20 cellular contexts compared by ENCODE assay signal in the genomic region with DNA sequence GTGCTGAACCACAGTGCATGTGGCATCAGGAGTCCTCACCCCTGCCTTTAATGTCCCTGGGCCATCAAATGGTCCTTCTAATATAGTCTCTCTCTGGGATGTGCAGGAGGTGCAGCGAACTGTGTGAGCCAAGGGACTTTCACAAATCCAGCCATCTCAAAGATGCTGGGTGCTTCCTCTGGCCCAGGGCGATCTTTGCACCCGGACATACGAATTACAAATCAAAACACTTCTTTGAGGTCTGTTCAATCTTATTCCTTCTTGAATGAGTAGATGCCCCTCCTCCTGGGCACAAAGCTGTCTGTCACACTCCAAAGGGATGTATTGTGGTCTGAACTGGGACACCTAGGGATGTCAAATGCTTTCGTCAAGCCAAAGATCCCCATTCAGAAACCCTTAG.
A peak's percentile ranks its signal among the peaks of the same experiment; 100 is the strongest.
DNase-seq lines count a peak whose midpoint lies in the region; ATAC-seq and TF ChIP-seq lines count a peak whose summit lies in the region.
"Had no signal": no experiment of that assay in that cellular context is flagged by ENCODE, and none has a peak within 500 bp of the region (broad histone marks: within the 10 kb centered on the region; RNA-seq: fewer than 3 reads in every experiment).

No MANE protein-coding gene starts in this region.

- H4K20me1 ChIP-seq in H9 (ENCODE audit: control insufficient read depth, insufficient read depth, insufficient read length) (no peaks in the 10 kb centered on the region), IMR-90 (ENCODE audit: insufficient read depth, low read length) (peaks cover 2% of the 10 kb centered on the region)

- H3K4ac ChIP-seq in H9 (ENCODE audit: low read depth, low read length) (no peak overlapping the region), IMR-90 (ENCODE audit: low read depth, low read length) (no peak overlapping the region), neuronal stem cell (ENCODE audit: low read length) (no peak overlapping the region)

- H4K5ac ChIP-seq in H9 (ENCODE audit: insufficient read length, low read depth, low read length), result peak overlapping the region; percentile 46
- no peak overlapping the region for H4K5ac ChIP-seq in IMR-90 (ENCODE audit: low read depth, low read length)

- H2BK12ac ChIP-seq in H9 (ENCODE audit: insufficient read length, low read depth, low read length) (no peak overlapping the region), neuronal stem cell (ENCODE audit: low read length) (peak overlapping the region; percentile 49)

- no peak for TF ChIP-seq CTCF in H9 (conservative IDR thresholded peaks at IDR 0.05)
- TF ChIP-seq CTCF in IMR-90 (conservative IDR thresholded peaks at IDR 0.05; ENCODE audit: low read depth, low read length), result no peak
- no peak for TF ChIP-seq CTCF in esophagus muscularis mucosa (IDR thresholded peaks at IDR 0.05)

- peaks cover 3% of the 10 kb centered on the region in 2 experiments for H3K4me1 Mint-ChIP-seq in H9
- H3K4me1 Mint-ChIP-seq: CD4-positive, CD25-positive, alpha-beta regulatory T cell; CD8-positive, alpha-beta memory T cell had no signal

- no peaks in the 10 kb centered on the region for H3K27me3 ChIP-seq in H9 (ENCODE audit: insufficient read depth, low read length)
- H3K27me3 ChIP-seq in IMR-90 (ENCODE audit: control insufficient read depth, insufficient read depth, low read length), result no peaks in the 10 kb centered on the region
- no peaks in the 10 kb centered on the region for H3K27me3 ChIP-seq in esophagus muscularis mucosa
- H3K27me3 ChIP-seq in neuronal stem cell (ENCODE audit: control insufficient read depth in 3 of 3, insufficient read depth in 3 of 3, low read depth in 1 of 3, low read length in 3 of 3), result no peaks in the 10 kb centered on the region
- H3K27me3 ChIP-seq: BE2C had no signal

- H2BK15ac ChIP-seq in H9 (ENCODE audit: low read depth, low read length), result no peak overlapping the region
- H2BK15ac ChIP-seq in IMR-90 (ENCODE audit: low read depth, low read length), result no peak overlapping the region
- no peak overlapping the region for H2BK15ac ChIP-seq in neuronal stem cell (ENCODE audit: low read length)

- dilution Hi-C loops in IMR-90 (cut with HindIII; ENCODE audit: low sequenced_read_pairs, unreplicated experiment), result no loop called here

- no peak overlapping the region for H2BK5ac ChIP-seq in H9 (ENCODE audit: insufficient read length, low read length)
- H2BK5ac ChIP-seq in IMR-90 (ENCODE audit: low read depth, low read length, poor library complexity, severe bottlenecking), result no peak overlapping the region
- peak overlapping the region; percentile 84 for H2BK5ac ChIP-seq in neuronal stem cell (ENCODE audit: low read length)

- no CpG with 5 or more reads among the region's 5 CpGs for WGBS in H9 (ENCODE audit: extremely low coverage, insufficient read length, low lambda C conversion rate)
- 100% methylated on average over 1 of the region's 5 CpGs; no CpG with 5 or more reads in 1 of the 2 experiments for WGBS in IMR-90 (ENCODE audit: extremely low coverage in 2 of 2, insufficient read length in 1 of 2), 2 experiments
- 100% methylated on average over 3 of the region's 5 CpGs for WGBS in esophagus muscularis mucosa
- no CpG with 5 or more reads among the region's 5 CpGs for WGBS in neuronal stem cell (ENCODE audit: extremely low coverage in 2 of 2, insufficient read length in 2 of 2, insufficient replicate concordance in 1 of 2), 2 donors

- H2AK5ac ChIP-seq in H9 (ENCODE audit: insufficient read length, low read length), result no peak overlapping the region
- H2AK5ac ChIP-seq in IMR-90 (ENCODE audit: low read depth, low read length), result no peak overlapping the region
- peak overlapping the region; percentile 84 for H2AK5ac ChIP-seq in neuronal stem cell (ENCODE audit: low read depth, low read length)

- H2BK20ac ChIP-seq in H9 (ENCODE audit: low read depth, low read length, poor library complexity, severe bottlenecking) (no peak overlapping the region), IMR-90 (ENCODE audit: low read depth, low read length) (no peak overlapping the region)

- DNase-seq in H9 (no peak), IMR-90 (no peak), esophagus muscularis mucosa (ENCODE audit: extremely low spot score) (peak; percentile 39), neuronal stem cell (ENCODE audit: low spot score) (no peak), nucleus accumbens (lab: John Stamatoyannopoulos, UW) (no peak)
- DNase-seq: ACHN; BE2C; CD4-positive, CD25-positive, alpha-beta regulatory T cell; CD8-positive, alpha-beta memory T cell; COR-L47; DMS 273 treated with DMSO at 0.1 percent for 48 hours; DMS53; DND-41; EL had no signal

- H3K9ac ChIP-seq in H9 (ENCODE audit: extremely low read depth, insufficient read length, low read length) (no peak overlapping the region), IMR-90 (ENCODE audit: low read depth, low read length) (no peak overlapping the region), neuronal stem cell (ENCODE audit: low read depth, low read length, poor library complexity) (no peak overlapping the region)

- no peak overlapping the region for H3K56ac ChIP-seq in H9 (ENCODE audit: insufficient read length, low read depth, low read length)
- H3K56ac ChIP-seq in IMR-90 (ENCODE audit: extremely low read depth, insufficient read depth, low read length), result no peak overlapping the region

- BruUV-seq in IMR-90 (replicated peaks; lab: Mats Ljungman, UMichigan), result no TSS peak

- no peak overlapping the region for H3K27ac ChIP-seq in H9 (ENCODE audit: insufficient read length, low read depth, low read length)
- H3K27ac ChIP-seq in IMR-90 (ENCODE audit: insufficient read depth, low read length), result no peak overlapping the region
- no peak overlapping the region for H3K27ac ChIP-seq in esophagus muscularis mucosa (replicated peaks in 1 of 4)
- H3K27ac ChIP-seq in neuronal stem cell (replicated peaks; ENCODE audit: low read length), result no peak overlapping the region

- H3K18ac ChIP-seq in H9 (ENCODE audit: insufficient read length, low read depth, low read length) (no peak overlapping the region), IMR-90 (ENCODE audit: low read depth, low read length) (no peak overlapping the region), neuronal stem cell (ENCODE audit: low read length) (no peak overlapping the region)

- H2AK9ac ChIP-seq in IMR-90 (replicated peaks; ENCODE audit: low read depth, low read length, poor library complexity), result peak overlapping the region; percentile 20

- H3K9me1 ChIP-seq in IMR-90 (ENCODE audit: insufficient read depth, low read length), result peaks cover 10% of the 10 kb centered on the region

- CTCF ChIA-PET in IMR-90 (lab: Yijun Ruan, JAX), result no interaction called here

- ATAC-seq in IMR-90 (ENCODE audit: low read depth), result no peak
- no peak for ATAC-seq in GM21528 (IDR thresholded peaks at IDR 0.05; ENCODE audit: low FRiP score, unreplicated experiment)
- no peak for ATAC-seq in GM19324 (IDR thresholded peaks at IDR 0.05; ENCODE audit: low FRiP score, unreplicated experiment)
- ATAC-seq: GM12878, GM23338, HCT116, HepG2 had no signal

- no peaks in the 10 kb centered on the region for H3K23me2 ChIP-seq in H9 (ENCODE audit: insufficient read length, low read depth, low read length, poor library complexity, severe bottlenecking)

- H3K36me3 ChIP-seq in IMR-90 (ENCODE audit: control insufficient read depth, insufficient read depth, low read length) (peaks cover 7% of the 10 kb centered on the region; the same call in 1 of the 2 replicates), esophagus muscularis mucosa (peaks cover 0 to 4% (median 0%) of the 10 kb centered on the region in 4 donors), neuronal stem cell (replicated peaks in 1 of 2; ENCODE audit: control insufficient read depth in 2 of 2, insufficient read depth in 2 of 2, low read length in 2 of 2) (no peaks in the 10 kb centered on the region)
- H3K36me3 ChIP-seq: BE2C had no signal

- no peak for TF ChIP-seq POLR2A in IMR-90 (IDR thresholded peaks at IDR 0.05; ENCODE audit: low read depth, low read length)
- no peak for TF ChIP-seq POLR2A in esophagus muscularis mucosa (IDR thresholded peaks at IDR 0.05; ENCODE audit: low read depth)

- H2AFZ ChIP-seq in H9 (ENCODE audit: low read length), result no peak overlapping the region
- H2AFZ ChIP-seq in IMR-90 (replicated peaks; ENCODE audit: low read length, poor library complexity), result no peak overlapping the region
- no peak overlapping the region for H2AFZ ChIP-seq in neuronal stem cell (ENCODE audit: low read length)
- H2AFZ ChIP-seq: GM23338 had no signal

- no peaks in the 10 kb centered on the region; the same call in 1 of the 2 replicates for H3K27me3 Mint-ChIP-seq in H9 (ENCODE audit: low read depth)

- TF ChIP-seq EP300 in esophagus muscularis mucosa (IDR thresholded peaks at IDR 0.05), result no peak

- TF ChIP-seq RAD21 in IMR-90 (IDR thresholded peaks at IDR 0.05; ENCODE audit: low read length), result no peak

- H3K9me3 Mint-ChIP-seq in H9, result peaks cover 0 to 2% of the 10 kb centered on the region in 2 experiments; a peak in 1 of 5 replicates
- H3K9me3 Mint-ChIP-seq: GM23338 had no signal

- no peak overlapping the region for H3K4me3 ChIP-seq in IMR-90 (ENCODE audit: insufficient read depth, low read depth, low read length)
- no peak overlapping the region for H3K4me3 ChIP-seq in esophagus muscularis mucosa
- no peak overlapping the region for H3K4me3 ChIP-seq in neuronal stem cell (ENCODE audit: low read length in 2 of 2)
- H3K4me3 ChIP-seq: GM12878, GM23338 had no signal

- H4K8ac ChIP-seq in H9 (replicated peaks; ENCODE audit: insufficient read length, low read depth, low read length) (no peak overlapping the region), IMR-90 (ENCODE audit: low read depth in 2 of 2, low read length in 2 of 2) (no peak overlapping the region), neuronal stem cell (ENCODE audit: low read depth, low read length) (no peak overlapping the region)

- intact Hi-C loops in IMR-90 (cut with micrococcal nuclease) (no loop called here), esophagus muscularis mucosa (cut with DNase I) (no loop called here)

- no peaks in the 10 kb centered on the region for H3K79me1 ChIP-seq in H9 (ENCODE audit: insufficient read depth, low read depth, low read length, poor library complexity, severe bottlenecking)
- H3K79me1 ChIP-seq in IMR-90 (ENCODE audit: low read depth in 1 of 2, low read length in 2 of 2), result no peaks in the 10 kb centered on the region
- peaks cover 2% of the 10 kb centered on the region for H3K79me1 ChIP-seq in neuronal stem cell (ENCODE audit: low read depth, low read length)

- no peaks in the 10 kb centered on the region for H3K9me3 ChIP-seq in H9 (ENCODE audit: control insufficient read depth, low read depth, low read length)
- H3K9me3 ChIP-seq in IMR-90 (ENCODE audit: control insufficient read depth, insufficient read depth, low read length), result no peaks in the 10 kb centered on the region
- no peaks in the 10 kb centered on the region for H3K9me3 ChIP-seq in esophagus muscularis mucosa
- peaks cover 0 to 1% of the 10 kb centered on the region in 2 donors for H3K9me3 ChIP-seq in neuronal stem cell (replicated peaks in 1 of 2; ENCODE audit: control insufficient read depth in 2 of 2, insufficient read depth in 1 of 2, low read depth in 1 of 2, low read length in 2 of 2)
- H3K9me3 ChIP-seq: BE2C had no signal

- no peak overlapping the region for H3T11ph ChIP-seq in H9 (ENCODE audit: low read length)

- H3K27ac Mint-ChIP-seq in H9, result no peak overlapping the region
- H3K27ac Mint-ChIP-seq: CD4-positive, CD25-positive, alpha-beta regulatory T cell; GM23338 had no signal

- POLR2A ChIA-PET in IMR-90 (lab: Charles Lee; ENCODE audit: unreplicated experiment), result no interaction called here

- H2BK120ac ChIP-seq in H9 (ENCODE audit: low read depth, low read length, poor library complexity, severe bottlenecking), result no peak overlapping the region
- no peak overlapping the region for H2BK120ac ChIP-seq in IMR-90 (ENCODE audit: low read depth, low read length)
- no peak overlapping the region for H2BK120ac ChIP-seq in neuronal stem cell (ENCODE audit: low read depth, low read length)

- H4K91ac ChIP-seq in H9 (ENCODE audit: insufficient read length, low read depth, low read length) (no peak overlapping the region), IMR-90 (ENCODE audit: insufficient read depth, low read depth, low read length) (no peak overlapping the region), neuronal stem cell (ENCODE audit: low read depth, low read length, poor library complexity) (no peak overlapping the region)

- H3K23ac ChIP-seq in H9 (ENCODE audit: insufficient read length, low read depth, low read length) (no peak overlapping the region), IMR-90 (ENCODE audit: low read depth, low read length) (no peak overlapping the region), neuronal stem cell (ENCODE audit: low read depth, low read length, poor library complexity) (no peak overlapping the region)

- H3K4me2 ChIP-seq in H9 (ENCODE audit: insufficient read depth, insufficient read length, low read length) (no peak overlapping the region), IMR-90 (ENCODE audit: low read depth, low read length) (no peak overlapping the region), neuronal stem cell (ENCODE audit: insufficient read depth, low read length, poor library complexity, severe bottlenecking) (no peak overlapping the region)
- H3K4me2 ChIP-seq: GM23338 had no signal

- H3K4me1 ChIP-seq in H9 (ENCODE audit: insufficient read depth, low read length) (0 out of 2 replicates have a peak, but pooled peaks cover 2% of the 10 kb centered on the region), IMR-90 (ENCODE audit: control insufficient read depth, insufficient read depth, low read length) (peaks cover 10% of the 10 kb centered on the region; the same call in 1 of the 2 replicates), esophagus muscularis mucosa (peaks cover 0 to 5% (median 2%) of the 10 kb centered on the region in 4 donors), neuronal stem cell (ENCODE audit: control insufficient read depth in 2 of 2, insufficient read depth in 1 of 2, low read depth in 1 of 2, low read length in 2 of 2) (peaks cover 2 to 13% of the 10 kb centered on the region in 2 donors)
- H3K4me1 ChIP-seq: BE2C had no signal

- no peaks in the 10 kb centered on the region for H3K79me2 ChIP-seq in H9 (ENCODE audit: insufficient read depth, low read length)

- no peaks in the 10 kb centered on the region for H3K36me3 Mint-ChIP-seq in H9 (ENCODE audit: insufficient read depth in 1 of 3, low read depth in 3 of 3)
- H3K36me3 Mint-ChIP-seq: CD4-positive, CD25-positive, alpha-beta regulatory T cell; CD8-positive, alpha-beta memory T cell had no signal

- H3K4me3 Mint-ChIP-seq in H9, result no peak overlapping the region
- H3K4me3 Mint-ChIP-seq: CD4-positive, CD25-positive, alpha-beta regulatory T cell; CD8-positive, alpha-beta memory T cell; GM23338 had no signal

- in situ Hi-C loops in IMR-90 (cut with MboI; ENCODE audit: low sequenced_read_pairs), result no loop called here

- H3K14ac ChIP-seq in H9 (ENCODE audit: insufficient read depth, low read length) (no peak overlapping the region), IMR-90 (replicated peaks; ENCODE audit: low read depth, low read length) (no peak overlapping the region), neuronal stem cell (ENCODE audit: low read length) (peak overlapping the region; percentile 4)
